In the genomic region with DNA sequence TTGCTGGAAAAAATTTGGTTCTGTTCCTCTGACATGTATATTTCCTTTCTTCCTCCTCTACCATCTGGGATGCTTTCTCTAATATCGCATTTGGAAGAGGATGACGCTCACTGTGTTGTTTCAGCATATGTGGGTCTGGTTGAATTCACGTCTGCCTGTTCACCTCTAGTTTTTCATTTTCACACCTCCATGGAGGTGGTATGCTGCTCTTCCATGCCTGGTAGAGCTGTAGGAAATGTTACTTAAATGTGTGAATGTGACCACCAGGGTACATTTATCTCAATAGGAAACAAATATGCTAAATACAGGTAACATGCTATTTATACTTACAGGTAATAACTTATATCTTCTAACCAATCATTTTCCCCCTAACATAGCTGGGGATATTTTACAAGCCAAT, we compare ENCODE assay signal across 17 cellular contexts. TPM values are rescaled to one million over a fixed set of nuclear protein-coding genes. Genes with fewer than 3 reads are reported as not detected.
DNase-seq lines count a peak whose midpoint lies in the region; ATAC-seq, FAIRE-seq and TF ChIP-seq lines count a peak whose summit lies in the region.
"Had no signal": no experiment of that assay in that cellular context is flagged by ENCODE, and none has a peak within 500 bp of the region (broad histone marks: within the 10 kb centered on the region; RNA-seq: fewer than 3 reads in every experiment).

No MANE protein-coding gene starts in this region.

- no peak overlapping the region for H3K27ac ChIP-seq in mesendoderm (ENCODE audit: low read depth, low read length)
- no peak overlapping the region for H3K27ac ChIP-seq in HepG2 (ENCODE audit: extremely low read length, insufficient read depth, low read length)
- H3K27ac ChIP-seq: C4-2B, GM23248 had no signal

- H3K4ac ChIP-seq in mesendoderm (ENCODE audit: low read depth, low read length) = no peak overlapping the region

- H2BK120ac ChIP-seq in mesendoderm (ENCODE audit: low read depth, low read length) = no peak overlapping the region

- intact Hi-C loops in natural killer cell (cut with micrococcal nuclease) (no loop called here), HepG2 (cut with micrococcal nuclease; ENCODE audit: unreplicated experiment) (no loop called here), Caco-2 (cut with micrococcal nuclease; ENCODE audit: unreplicated experiment) (no loop called here)

- H3K9me3 ChIP-seq in HepG2 (ENCODE audit: low read length) = no peaks in the 10 kb centered on the region
- no peaks in the 10 kb centered on the region for H3K9me3 ChIP-seq in Caco-2

- H3K18ac ChIP-seq in mesendoderm (ENCODE audit: low read length) = no peak overlapping the region

- no peak overlapping the region for H2BK5ac ChIP-seq in mesendoderm (ENCODE audit: low read length)

- H3K4me3 Mint-ChIP-seq in natural killer cell (no peak overlapping the region), Caco-2 (ENCODE audit: unreplicated experiment) (no peak overlapping the region)
- H3K4me3 Mint-ChIP-seq in natural killer cell treated with Interleukin-12 subunit alpha and Interleukin-12 subunit beta and Interleukin-15 and Interleukin-18, amount 100 ng/mL, for 72 hours = no peak overlapping the region
- H3K4me3 Mint-ChIP-seq in effector memory CD8-positive, alpha-beta T cell = no peak overlapping the region
- H3K4me3 Mint-ChIP-seq: B cell; CD4-positive, alpha-beta memory T cell had no signal

- H3K9me3 Mint-ChIP-seq in natural killer cell (peaks cover 0 to 1% of the 10 kb centered on the region in 2 donors), Caco-2 (ENCODE audit: unreplicated experiment) (no peaks in the 10 kb centered on the region)
- no peaks in the 10 kb centered on the region for H3K9me3 Mint-ChIP-seq in natural killer cell treated with Interleukin-12 subunit alpha and Interleukin-12 subunit beta and Interleukin-15 and Interleukin-18, amount 100 ng/mL, for 72 hours
- no peaks in the 10 kb centered on the region for H3K9me3 Mint-ChIP-seq in effector memory CD8-positive, alpha-beta T cell
- H3K9me3 Mint-ChIP-seq: CD4-positive, alpha-beta memory T cell had no signal

- BruUV-seq in HepG2 (replicated peaks; lab: Mats Ljungman, UMichigan) = no TSS peak
- BruUV-seq in Caco-2 (replicated peaks; lab: Mats Ljungman, UMichigan) = no TSS peak

- DNase-seq in natural killer cell (no peak), mesendoderm (peak; percentile 4), HepG2 (ENCODE audit: low spot score) (no peak), NCI-H1417 (lab: John Stamatoyannopoulos, UW) (no peak), Caco-2 (no peak)
- DNase-seq in natural killer cell treated with Interleukin-12 subunit alpha and Interleukin-12 subunit beta and Interleukin-15 and Interleukin-18, amount 100 ng/mL, for 72 hours (ENCODE audit: low spot score) = no peak
- DNase-seq in effector memory CD8-positive, alpha-beta T cell = no peak
- DNase-seq: CD4-positive, alpha-beta memory T cell; COR-L47; GF-D8; GM23248 had no signal

- no peak overlapping the region for H2BK15ac ChIP-seq in mesendoderm (replicated peaks; ENCODE audit: low read depth)

- ATAC-seq in natural killer cell (peak in 2 of 3 donors; percentile 57 to 72), HepG2 (no peak)
- no peak for ATAC-seq in natural killer cell treated with Interleukin-12 subunit alpha and Interleukin-12 subunit beta and Interleukin-15 and Interleukin-18, amount 100 ng/mL, for 72 hours
- peak; percentile 66 for ATAC-seq in effector memory CD8-positive, alpha-beta T cell (replicated peaks)
- ATAC-seq: HCT116 had no signal

- no peaks in the 10 kb centered on the region for H3K79me2 ChIP-seq in mesendoderm (ENCODE audit: control insufficient read depth, insufficient read depth, low read length)
- H3K79me2 ChIP-seq in HepG2 (ENCODE audit: insufficient read depth, low read length) = no peaks in the 10 kb centered on the region

- TF ChIP-seq CTCF in natural killer cell (IDR thresholded peaks at IDR 0.05) = no peak
- no peak for TF ChIP-seq CTCF in HepG2 (CRISPR knock-in tag; IDR thresholded peaks at IDR 0.05)
- TF ChIP-seq CTCF in Caco-2 (IDR thresholded peaks at IDR 0.05; ENCODE audit: insufficient read depth in 1 of 2, low read depth in 1 of 2, low read length in 1 of 2, severe bottlenecking in 1 of 2, unreplicated experiment in 1 of 2) = no peak

- no peak overlapping the region for H4K8ac ChIP-seq in mesendoderm (ENCODE audit: low read depth, low read length)

- no peak overlapping the region for H3K23ac ChIP-seq in mesendoderm (ENCODE audit: low read length)

- H3K27me3 Mint-ChIP-seq in natural killer cell (ENCODE audit: low read depth in 2 of 2) (no peaks in the 10 kb centered on the region), Caco-2 (ENCODE audit: insufficient read depth, unreplicated experiment) (no peaks in the 10 kb centered on the region)
- H3K27me3 Mint-ChIP-seq in natural killer cell treated with Interleukin-12 subunit alpha and Interleukin-12 subunit beta and Interleukin-15 and Interleukin-18, amount 100 ng/mL, for 72 hours = no peaks in the 10 kb centered on the region
- H3K27me3 Mint-ChIP-seq in effector memory CD8-positive, alpha-beta T cell = no peaks in the 10 kb centered on the region
- H3K27me3 Mint-ChIP-seq: B cell; CD4-positive, alpha-beta memory T cell had no signal

- H3K79me1 ChIP-seq in mesendoderm (ENCODE audit: low read length) = no peaks in the 10 kb centered on the region

- H3K4me2 ChIP-seq in mesendoderm (ENCODE audit: low read length) (no peak overlapping the region), HepG2 (ENCODE audit: low read depth, low read length) (no peak overlapping the region)

- H3K27me3 ChIP-seq in mesendoderm (ENCODE audit: insufficient read depth, low read length, poor library complexity) (no peaks in the 10 kb centered on the region), HepG2 (ENCODE audit: control insufficient read depth in 1 of 2, insufficient read depth in 2 of 2, low read length in 2 of 2) (no peaks in the 10 kb centered on the region), Caco-2 (replicated peaks; ENCODE audit: control insufficient read depth, insufficient read depth, low read length) (no peaks in the 10 kb centered on the region)

- H3K36me3 Mint-ChIP-seq in natural killer cell (no peaks in the 10 kb centered on the region), Caco-2 (ENCODE audit: insufficient read depth, unreplicated experiment) (no peaks in the 10 kb centered on the region)
- no peaks in the 10 kb centered on the region for H3K36me3 Mint-ChIP-seq in natural killer cell treated with Interleukin-12 subunit alpha and Interleukin-12 subunit beta and Interleukin-15 and Interleukin-18, amount 100 ng/mL, for 72 hours
- peaks cover 5% of the 10 kb centered on the region for H3K36me3 Mint-ChIP-seq in effector memory CD8-positive, alpha-beta T cell (ENCODE audit: insufficient read depth)

- WGBS in mesendoderm (ENCODE audit: extremely low coverage, insufficient coverage, low lambda C conversion rate) = no CpG with 5 or more reads among the region's 3 CpGs
- WGBS in HepG2 (ENCODE audit: low lambda C conversion rate) = 96% methylated on average over 3 of the region's 3 CpGs

- H2AK5ac ChIP-seq in mesendoderm (ENCODE audit: low read length) = no peak overlapping the region

- H3K4me1 Mint-ChIP-seq in natural killer cell (peaks cover 56 to 61% of the 10 kb centered on the region in 2 donors), Caco-2 (ENCODE audit: low read depth, unreplicated experiment) (no peaks in the 10 kb centered on the region)
- peaks cover 22 to 35% of the 10 kb centered on the region in 2 donors for H3K4me1 Mint-ChIP-seq in natural killer cell treated with Interleukin-12 subunit alpha and Interleukin-12 subunit beta and Interleukin-15 and Interleukin-18, amount 100 ng/mL, for 72 hours (ENCODE audit: low read depth in 2 of 2)
- peaks cover 21 to 58% of the 10 kb centered on the region in 2 donors for H3K4me1 Mint-ChIP-seq in effector memory CD8-positive, alpha-beta T cell (ENCODE audit: low read depth in 2 of 2)

- in situ Hi-C loops in HepG2 (cut with HindIII; ENCODE audit: extremely low pct_ligation_motif_present, low pct_unique_long_range_greater_than_20kb) = no loop called here

- TF ChIP-seq EP300 in HepG2 (IDR thresholded peaks at IDR 0.05; ENCODE audit: low read depth in 2 of 2, low read length in 2 of 2) (no peak), HepG2 (CRISPR knock-in tag; IDR thresholded peaks at IDR 0.05; ENCODE audit: borderline replicate concordance) (no peak)

- no peak overlapping the region for H3K9ac ChIP-seq in mesendoderm (ENCODE audit: low read length)
- no peak overlapping the region for H3K9ac ChIP-seq in HepG2 (ENCODE audit: insufficient read depth, low read depth, low read length)

- no peak overlapping the region for H3K56ac ChIP-seq in mesendoderm (ENCODE audit: low read length)

- CTCF ChIA-PET in HepG2 (lab: Yijun Ruan, JAX; ENCODE audit: low intra/inter-chr PET ratio, low total read pairs) (no interaction called here), Caco-2 (lab: Charles Lee) (no interaction called here)

- POLR2A ChIA-PET in HepG2 (lab: Yijun Ruan, JAX) (no interaction called here), Caco-2 (lab: Charles Lee) (no interaction called here)

- H3K4me1 ChIP-seq in mesendoderm (ENCODE audit: control insufficient read depth, low read depth, low read length) (no peaks in the 10 kb centered on the region), HepG2 (ENCODE audit: insufficient read depth, low read length) (0 out of 2 replicates have a peak, but pooled peaks cover 10% of the 10 kb centered on the region), Caco-2 (no peaks in the 10 kb centered on the region)

- no peak for TF ChIP-seq POLR2A in HepG2 (IDR thresholded peaks at IDR 0.05; ENCODE audit: insufficient read depth in 1 of 2, low read depth in 2 of 2, low read length in 2 of 2)

- no peak for TF ChIP-seq RAD21 in HepG2 (CRISPR knock-in tag; IDR thresholded peaks at IDR 0.05)

- H3K4me3 ChIP-seq in mesendoderm (ENCODE audit: low read length) (no peak overlapping the region), HepG2 (replicated peaks in 1 of 3; ENCODE audit: insufficient read depth in 1 of 3, low read depth in 2 of 3, low read length in 3 of 3) (no peak overlapping the region), Caco-2 (ENCODE audit: low read depth, low read length) (no peak overlapping the region)
- H3K4me3 ChIP-seq: GM23248 had no signal

- FAIRE-seq in HepG2 (lab: Jason Lieb, UNC) = no peak
- FAIRE-seq: GM18507, H54, HTR-8/SVneo had no signal

- H4K5ac ChIP-seq in mesendoderm (ENCODE audit: low read length) = no peak overlapping the region

- H3K27ac Mint-ChIP-seq in natural killer cell (peak overlapping the region; percentile 39 to 60), Caco-2 (ENCODE audit: unreplicated experiment) (no peak overlapping the region)
- H3K27ac Mint-ChIP-seq in natural killer cell treated with Interleukin-12 subunit alpha and Interleukin-12 subunit beta and Interleukin-15 and Interleukin-18, amount 100 ng/mL, for 72 hours = peak overlapping the region in 1 of 2 donors; percentile 29
- no peak overlapping the region for H3K27ac Mint-ChIP-seq in effector memory CD8-positive, alpha-beta T cell
- H3K27ac Mint-ChIP-seq: B cell had no signal

- no peaks in the 10 kb centered on the region for H4K20me1 ChIP-seq in HepG2 (ENCODE audit: insufficient read depth, low read length)

- H3K36me3 ChIP-seq in mesendoderm (ENCODE audit: control insufficient read depth, insufficient read depth, low read length) (no peaks in the 10 kb centered on the region), HepG2 (replicated peaks in 1 of 2; ENCODE audit: control insufficient read depth in 1 of 2, insufficient read depth in 2 of 2, low read length in 2 of 2) (no peaks in the 10 kb centered on the region), Caco-2 (ENCODE audit: control insufficient read depth, insufficient read depth, low read length) (no peaks in the 10 kb centered on the region)

- H2AFZ ChIP-seq in HepG2 (ENCODE audit: low read length) = no peak overlapping the region

RNA-seq across cellular contexts. Expression of a gene that starts 44.5 kb away (rescaled TPM):
- total RNA-seq in natural killer cell (10 to 100 TPM; 44.3 to 51.6 (median 44.8) TPM), HepG2 (2016; rRNA removed; fragmentation: Illumina TruSeq; extraction: Trizol) (2.5 and 2.6 TPM in 2 replicates), Caco-2 (2022) (3.4 and 4.4 TPM in 2 replicates)
- 10 to 100 TPM; 19.8 to 21.0 TPM for total RNA-seq in natural killer cell treated with Interleukin-12 subunit alpha and Interleukin-12 subunit beta and Interleukin-15 and Interleukin-18, amount 100 ng/mL, for 72 hours
- polyA plus RNA-seq in mesendoderm (2013, experiment 1 of 2) = 0.32 TPM
- polyA plus RNA-seq in mesendoderm (2013, experiment 2 of 2) = 0.21 TPM
- total RNA-seq in HepG2 (2016; cell fraction: cytosol; rRNA removed; fragmentation: Illumina TruSeq; extraction: Trizol; ENCODE audit: low read depth) = 0.20 and 0.35 TPM in 2 replicates
- total RNA-seq in HepG2 (2016; cell fraction: insoluble cytoplasmic fraction; rRNA removed; fragmentation: Illumina TruSeq; extraction: Trizol) = 2.1 and 2.4 TPM in 2 replicates
- total RNA-seq in HepG2 (2016; cell fraction: membrane; rRNA removed; fragmentation: Illumina TruSeq; extraction: Trizol) = 1.5 and 1.6 TPM in 2 replicates
- 2.9 and 3.6 TPM in 2 replicates for total RNA-seq in HepG2 (2016; cell fraction: nucleus; rRNA removed; fragmentation: Illumina TruSeq; extraction: Trizol)
- 2.4 and 2.7 TPM in 2 replicates for polyA plus RNA-seq in HepG2 (2011; rRNA removed)
- polyA plus RNA-seq in HepG2 (2011; cell fraction: cytosol; rRNA removed) = 1.7 and 1.8 TPM in 2 replicates
- polyA plus RNA-seq in HepG2 (2011; cell fraction: nucleus; rRNA removed) = 3.2 and 3.4 TPM in 2 replicates
- polyA plus RNA-seq in HepG2 (2012) = 4.3 and 4.7 TPM in 2 replicates
- polyA plus RNA-seq in HepG2 (2016; cell fraction: cytosol; fragmentation: Illumina TruSeq; extraction: Trizol; ENCODE audit: low read depth) = 0.17 and 0.18 TPM in 2 replicates
- 2.9 and 3.5 TPM in 2 replicates for polyA plus RNA-seq in HepG2 (2016; cell fraction: insoluble cytoplasmic fraction; fragmentation: Illumina TruSeq; extraction: Trizol; ENCODE audit: low read depth)
- polyA plus RNA-seq in HepG2 (2016; cell fraction: membrane; fragmentation: Illumina TruSeq; extraction: Trizol; ENCODE audit: low read depth) = 0.81 and 1.0 TPM in 2 replicates
- polyA plus RNA-seq in HepG2 (2016; cell fraction: nucleus; fragmentation: Illumina TruSeq; extraction: Trizol; ENCODE audit: insufficient read depth, low read depth) = 3.8 and 3.9 TPM in 2 replicates
- 4.9 and 6.5 TPM in 2 replicates for polyA minus RNA-seq in HepG2 (2011; rRNA and poly(A)+ RNA removed; ENCODE audit: low replicate concordance)
- 4.2 and 4.7 TPM in 2 replicates for polyA minus RNA-seq in HepG2 (2011; cell fraction: cytosol; rRNA and poly(A)+ RNA removed)
- polyA minus RNA-seq in HepG2 (2011; cell fraction: nucleus; rRNA and poly(A)+ RNA removed) = 4.4 and 4.8 TPM in 2 replicates

RNA-seq across cellular contexts. Expression of a gene that starts 46.2 kb away (rescaled TPM):
- 10 to 100 TPM; 27.4 to 29.4 (median 28.5) TPM for total RNA-seq in natural killer cell
- total RNA-seq in natural killer cell treated with Interleukin-12 subunit alpha and Interleukin-12 subunit beta and Interleukin-15 and Interleukin-18, amount 100 ng/mL, for 72 hours = 10 to 100 TPM; 20.0 to 23.0 TPM
- polyA plus RNA-seq in mesendoderm (2013, experiment 1 of 2) = 1.3 TPM
- 1.3 TPM for polyA plus RNA-seq in mesendoderm (2013, experiment 2 of 2)
- total RNA-seq in HepG2 (2016; rRNA removed; fragmentation: Illumina TruSeq; extraction: Trizol) = 11.5 and 13.3 TPM in 2 replicates
- 3.0 and 3.5 TPM in 2 replicates for total RNA-seq in HepG2 (2016; cell fraction: cytosol; rRNA removed; fragmentation: Illumina TruSeq; extraction: Trizol; ENCODE audit: low read depth)
- total RNA-seq in HepG2 (2016; cell fraction: insoluble cytoplasmic fraction; rRNA removed; fragmentation: Illumina TruSeq; extraction: Trizol) = 12.0 and 13.7 TPM in 2 replicates
- total RNA-seq in HepG2 (2016; cell fraction: membrane; rRNA removed; fragmentation: Illumina TruSeq; extraction: Trizol) = 9.5 and 11.7 TPM in 2 replicates
- total RNA-seq in HepG2 (2016; cell fraction: nucleus; rRNA removed; fragmentation: Illumina TruSeq; extraction: Trizol) = 6.0 and 7.5 TPM in 2 replicates
- polyA plus RNA-seq in HepG2 (2011; rRNA removed) = 23.5 and 25.3 TPM in 2 replicates
- 17.8 and 19.5 TPM in 2 replicates for polyA plus RNA-seq in HepG2 (2011; cell fraction: cytosol; rRNA removed)
- 21.7 and 25.8 TPM in 2 replicates for polyA plus RNA-seq in HepG2 (2011; cell fraction: nucleus; rRNA removed)
- polyA plus RNA-seq in HepG2 (2012) = 16.2 and 18.2 TPM in 2 replicates
- 5.8 and 8.4 TPM in 2 replicates for polyA plus RNA-seq in HepG2 (2016; cell fraction: cytosol; fragmentation: Illumina TruSeq; extraction: Trizol; ENCODE audit: low read depth)
- 18.6 and 22.2 TPM in 2 replicates for polyA plus RNA-seq in HepG2 (2016; cell fraction: insoluble cytoplasmic fraction; fragmentation: Illumina TruSeq; extraction: Trizol; ENCODE audit: low read depth)
- 12.0 and 13.4 TPM in 2 replicates for polyA plus RNA-seq in HepG2 (2016; cell fraction: membrane; fragmentation: Illumina TruSeq; extraction: Trizol; ENCODE audit: low read depth)
- polyA plus RNA-seq in HepG2 (2016; cell fraction: nucleus; fragmentation: Illumina TruSeq; extraction: Trizol; ENCODE audit: insufficient read depth, low read depth) = 11.7 and 16.0 TPM in 2 replicates
- 91.8 and 99.6 TPM in 2 replicates for polyA minus RNA-seq in HepG2 (2011; rRNA and poly(A)+ RNA removed; ENCODE audit: low replicate concordance)
- 14.5 and 19.7 TPM in 2 replicates for polyA minus RNA-seq in HepG2 (2011; cell fraction: cytosol; rRNA and poly(A)+ RNA removed)
- 23.2 and 33.2 TPM in 2 replicates for polyA minus RNA-seq in HepG2 (2011; cell fraction: nucleus; rRNA and poly(A)+ RNA removed)
- total RNA-seq in Caco-2 (2022) = 9.3 and 9.6 TPM in 2 replicates

Comparison
In these comparisons a context has a peak if more than half of its experiments do, and no peak if none do; other contexts are left out.
1. ATAC-seq: peak in natural killer cell (2 of 3) and effector memory CD8-positive, alpha-beta T cell (single experiment); none in natural killer cell treated with Interleukin-12 subunit alpha and Interleukin-12 subunit beta and Interleukin-15 and Interleukin-18, amount 100 ng/mL, for 72 hours (0 of 2) and HepG2 (single experiment).
2. H3K27ac Mint-ChIP-seq: peak in natural killer cell (2 of 2); none in effector memory CD8-positive, alpha-beta T cell (0 of 2) and Caco-2 (single experiment).